16 cellular contexts compared by ENCODE assay signal in the genomic region with DNA sequence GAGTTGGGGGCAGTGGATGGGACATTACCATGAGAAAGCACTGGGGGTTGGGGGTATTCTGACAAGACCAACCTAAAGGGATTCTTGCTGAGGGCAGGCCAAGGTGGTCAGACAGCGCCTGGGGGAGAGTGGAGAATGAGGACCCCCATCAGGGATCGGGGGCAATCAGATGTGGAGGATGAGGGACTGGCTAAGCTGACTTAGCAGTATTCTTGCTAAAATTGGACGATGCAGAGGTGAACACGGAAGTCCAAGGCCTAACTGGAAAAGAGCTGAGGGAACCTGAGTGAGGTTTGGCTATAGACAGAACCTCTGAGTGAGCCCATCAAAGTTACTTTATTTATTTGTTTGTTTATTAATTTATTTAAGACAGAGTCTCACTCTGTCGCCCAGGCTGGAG. TPM values are rescaled to one million over a fixed set of nuclear protein-coding genes. Genes with fewer than 3 reads are reported as not detected.
DNase-seq lines count a peak whose midpoint lies in the region; ATAC-seq and TF ChIP-seq lines count a peak whose summit lies in the region.
"Had no signal": no experiment of that assay in that cellular context is flagged by ENCODE, and none has a peak within 500 bp of the region (broad histone marks: within the 10 kb centered on the region; RNA-seq: fewer than 3 reads in every experiment).

No MANE protein-coding gene starts in this region.

- DNase-seq in GM13977 (ENCODE audit: low spot score) (peak; percentile 12), WTC11 (ENCODE audit: low spot score) (no peak), iPS-NIHi11 (ENCODE audit: low spot score) (peak; percentile 25), type B pancreatic cell (ENCODE audit: extremely low spot score, unreplicated experiment) (no peak), NK-92 (lab: John Stamatoyannopoulos, UW; ENCODE audit: unreplicated experiment) (no peak), NCI-H146 (lab: John Stamatoyannopoulos, UW) (no peak)
- DNase-seq in activated naive CD4-positive, alpha-beta T cell treated with anti-CD3 and anti-CD28 coated beads, Interleukin-2, amount 50 U/mL, for 16 hours = no peak
- DNase-seq: COR-L47, DMS153, EL, IMR-90, Kasumi-1, NCI-H2029 treated with DMSO at 0.1 percent for 48 hours, NCI-H510A treated with DMSO at 0.1 percent for 48 hours, NCI-H82, SHP77 had no signal

- in situ Hi-C loops in GM13977 (cut with MboI; ENCODE audit: low pct_unique_long_range_greater_than_20kb, low sequenced_read_pairs, unreplicated experiment) = loop anchor here (10.0 kb wide), 1 partner anchor 337 kb away; a partner anchor contains a TSS

- CTCF ChIA-PET in WTC11 (lab: Charles Lee) = interaction anchor here (0.7 to 5.6 kb wide), 3 partner anchors 12 to 162 kb away, joined by 3 to 73 read pairs (median 3); no protein-coding TSS in a partner anchor

- H3K36me3 Mint-ChIP-seq in WTC11 = peaks cover 48% of the 10 kb centered on the region
- H3K36me3 Mint-ChIP-seq in type B pancreatic cell = peaks cover 31% of the 10 kb centered on the region

- H3K27ac Mint-ChIP-seq in WTC11 = peak overlapping the region; percentile 68; the same call in 1 of the 2 replicates
- peak overlapping the region; percentile 21 for H3K27ac Mint-ChIP-seq in type B pancreatic cell

- TF ChIP-seq CTCF in GM13977 (IDR thresholded peaks at IDR 0.05; ENCODE audit: extremely low read depth, insufficient read depth, missing control alignments) (no peak), WTC11 (IDR thresholded peaks at IDR 0.05) (no peak), type B pancreatic cell (conservative IDR thresholded peaks at IDR 0.05) (no peak)

- H3K4me1 Mint-ChIP-seq in WTC11 (peaks cover 30% of the 10 kb centered on the region), type B pancreatic cell (ENCODE audit: unreplicated experiment) (peaks cover 21% of the 10 kb centered on the region)

- no peak; the same call in 1 of the 2 replicates for ATAC-seq in WTC11

- peaks cover 9% of the 10 kb centered on the region for H3K9me3 Mint-ChIP-seq in WTC11
- no peaks in the 10 kb centered on the region for H3K9me3 Mint-ChIP-seq in type B pancreatic cell

- no peak overlapping the region for H3K4me3 Mint-ChIP-seq in WTC11
- H3K4me3 Mint-ChIP-seq in type B pancreatic cell = no peak overlapping the region

- no peaks in the 10 kb centered on the region for H3K27me3 Mint-ChIP-seq in WTC11 (ENCODE audit: low read depth)
- no peaks in the 10 kb centered on the region for H3K27me3 Mint-ChIP-seq in type B pancreatic cell

- POLR2A ChIA-PET in WTC11 (lab: Charles Lee) = interaction anchor here (0.7 to 1.8 kb wide), 4 partner anchors 11 to 325 kb away, joined by 3 to 5 read pairs (median 4); no protein-coding TSS in a partner anchor

TF ChIP-seq in WTC11, 78 proteins besides CTCF, POLR2A, EP300 and RAD21:
- 0 out of 2 replicates have a peak, but pooled peaks have one; percentile 26 for TF ChIP-seq ZNF121 (CRISPR knock-in tag; IDR thresholded peaks at IDR 0.05)
- TF ChIP-seq JUN (CRISPR knock-in tag; IDR thresholded peaks at IDR 0.05) = no peak

RNA-seq across cellular contexts. Expression of a gene that starts 9.2 kb away (rescaled TPM):
- total RNA-seq in WTC11 (2021) (138 to 187 TPM (median 182 TPM) in 3 replicates), type B pancreatic cell (ENCODE audit: low replicate concordance) (92.3 and 129 TPM in 2 replicates)

RNA-seq across cellular contexts. Expression of a gene that starts 25.1 kb away (rescaled TPM):
- total RNA-seq in WTC11 (2021) (2.3 to 2.4 TPM (median 2.3 TPM) in 3 replicates), type B pancreatic cell (ENCODE audit: low replicate concordance) (0.14 and 0.31 TPM in 2 replicates)
- total RNA-seq: IMR-90 had no signal

RNA-seq across cellular contexts. Expression of a gene that starts 57.6 kb away (rescaled TPM):
- 0.09 to 0.14 TPM (median 0.11 TPM) in 3 replicates for total RNA-seq in WTC11 (2021)
- total RNA-seq in type B pancreatic cell (ENCODE audit: low replicate concordance) = 2.1 and 3.3 TPM in 2 replicates
- total RNA-seq: IMR-90 had no signal

Comparison
In these comparisons a context has a peak if more than half of its experiments do, and no peak if none do; other contexts are left out.
1. DNase-seq: peak in GM13977 (single experiment) and iPS-NIHi11 (single experiment); none in WTC11 (single experiment), type B pancreatic cell (single experiment), NK-92 (single experiment), NCI-H146 (single experiment) and activated naive CD4-positive, alpha-beta T cell treated with anti-CD3 and anti-CD28 coated beads, Interleukin-2, amount 50 U/mL, for 16 hours (single experiment).